ENCODE assay signal across 1 cellular context in genomic region chr7:26198781-26199169, GRCh38.
TF ChIP-seq lines count a peak whose summit lies in the region.

No MANE protein-coding gene starts in this region.

TF ChIP-seq in GM12878, 131 proteins besides CTCF, POLR2A, EP300 and RAD21:
- TF ChIP-seq ZBED1 (IDR thresholded peaks at IDR 0.05; ENCODE audit: borderline replicate concordance), result peak; percentile 29; the same call in 1 of the 2 replicates
- TF ChIP-seq SKIL (IDR thresholded peaks at IDR 0.05; ENCODE audit: low read depth, poor library complexity, severe bottlenecking), result no peak
- 0 out of 2 replicates have a peak, but pooled peaks have one; percentile 51 for TF ChIP-seq POLR2AphosphoS2 (IDR thresholded peaks at IDR 0.05; ENCODE audit: low read depth, low read length)
- peak; percentile 73; the same call in 1 of the 2 replicates for TF ChIP-seq TBL1XR1 (IDR thresholded peaks at IDR 0.05; ENCODE audit: low read depth, low read length)
- TF ChIP-seq ELK1 (IDR thresholded peaks at IDR 0.05; ENCODE audit: low read depth, low read length), result no peak
- TF ChIP-seq HDAC2 (IDR thresholded peaks at IDR 0.05), result no peak
- 0 out of 2 replicates have a peak, but pooled peaks have one; percentile 75 for TF ChIP-seq WRNIP1 (IDR thresholded peaks at IDR 0.05; ENCODE audit: borderline replicate concordance, low read depth, low read length)
TF ChIP-seq in GM12878: peak in this region for 4.
